Comparison of ENCODE assay signal across 23 cellular contexts in genomic region chr11:75571625-75572024, GRCh38.
"Had no signal": no experiment of that assay in that cellular context is flagged by ENCODE, and none has a peak within 500 bp of the region (broad histone marks: within the 10 kb centered on the region; RNA-seq: fewer than 3 reads in every experiment).

No MANE protein-coding gene starts in this region.

- H3K27me3 Mint-ChIP-seq: activated naive CD8-positive, alpha-beta T cell treated with anti-CD3 and anti-CD28 coated beads, Interleukin-2, amount 10 ng/mL, durations not matched to agents 7 days and 5 days had no signal

- H2AFZ ChIP-seq: neural progenitor cell had no signal

- H3K36me3 Mint-ChIP-seq: natural killer cell had no signal

- H3K9ac ChIP-seq: neural progenitor cell had no signal

- H3K27me3 ChIP-seq: ascending aorta, neural progenitor cell, right atrium auricular region, spleen, testis, transverse colon, uterus had no signal

- H3K9me3 ChIP-seq: ascending aorta, right atrium auricular region, spleen, testis, transverse colon, uterus had no signal

- H3K9me3 Mint-ChIP-seq: activated naive CD4-positive, alpha-beta T cell treated with anti-CD3 and anti-CD28 coated beads, Interleukin-2, amount 10 ng/mL, durations not matched to agents 7 days and 5 days; activated naive CD8-positive, alpha-beta T cell treated with anti-CD3 and anti-CD28 coated beads, Interleukin-2, amount 10 ng/mL, durations not matched to agents 7 days and 5 days; brain; natural killer cell; neural progenitor cell had no signal

- H3K4me3 ChIP-seq: ascending aorta, neural progenitor cell, right atrium auricular region, spleen, testis, transverse colon, uterus had no signal

- H3K36me3 ChIP-seq: neural progenitor cell, uterus had no signal

- H3K4me3 Mint-ChIP-seq: activated naive CD4-positive, alpha-beta T cell treated with anti-CD3 and anti-CD28 coated beads, Interleukin-2, amount 10 ng/mL, durations not matched to agents 7 days and 5 days; activated naive CD8-positive, alpha-beta T cell treated with anti-CD3 and anti-CD28 coated beads, Interleukin-2, amount 10 ng/mL, durations not matched to agents 7 days and 5 days; brain; dendritic cell treated with granulocyte-macrophage colony-stimulating factor and Interleukin-4, amounts not matched to agents 40 ng/mL and 50 ng/mL, for 4 days; natural killer cell; neural progenitor cell had no signal

- H3K4me1 ChIP-seq: neural progenitor cell had no signal

- H3K27ac Mint-ChIP-seq: activated naive CD4-positive, alpha-beta T cell treated with anti-CD3 and anti-CD28 coated beads, Interleukin-2, amount 10 ng/mL, durations not matched to agents 7 days and 5 days; activated naive CD8-positive, alpha-beta T cell treated with anti-CD3 and anti-CD28 coated beads, Interleukin-2, amount 10 ng/mL, durations not matched to agents 7 days and 5 days; dendritic cell treated with granulocyte-macrophage colony-stimulating factor and Interleukin-4, amounts not matched to agents 40 ng/mL and 50 ng/mL, for 4 days; neural progenitor cell had no signal

- DNase-seq: activated CD4-positive, alpha-beta T cell treated with anti-CD3 and anti-CD28 coated beads for 4 hours; activated CD4-positive, alpha-beta T cell treated with anti-CD3 and anti-CD28 coated beads, Interleukin-2, amount 50 U/mL, for 4 hours; activated gamma-delta T cell; activated naive CD4-positive, alpha-beta T cell treated with anti-CD3 and anti-CD28 coated beads, Interleukin-2, amount 10 ng/mL, durations not matched to agents 7 days and 5 days; activated naive CD8-positive, alpha-beta T cell treated with anti-CD3 and anti-CD28 coated beads, Interleukin-2, amount 10 ng/mL, durations not matched to agents 7 days and 5 days; activated T-cell treated with anti-CD3 and anti-CD28 coated beads, Interleukin-2, amount 50 U/mL, for 1 hour; glutamatergic neuron; islet precursor cell; mesenchymal stem cell; natural killer cell; occipital lobe; spleen; stimulated activated naive CD4-positive, alpha-beta T cell; testis; transverse colon; uterus had no signal

- H3K4me2 ChIP-seq: neural progenitor cell had no signal

- ATAC-seq: natural killer cell had no signal

- H3K27ac ChIP-seq: ascending aorta, epithelial cell of prostate, neural progenitor cell, testis, uterus, VCaP had no signal
